11 cellular contexts compared by ENCODE assay signal in the genomic region with DNA sequence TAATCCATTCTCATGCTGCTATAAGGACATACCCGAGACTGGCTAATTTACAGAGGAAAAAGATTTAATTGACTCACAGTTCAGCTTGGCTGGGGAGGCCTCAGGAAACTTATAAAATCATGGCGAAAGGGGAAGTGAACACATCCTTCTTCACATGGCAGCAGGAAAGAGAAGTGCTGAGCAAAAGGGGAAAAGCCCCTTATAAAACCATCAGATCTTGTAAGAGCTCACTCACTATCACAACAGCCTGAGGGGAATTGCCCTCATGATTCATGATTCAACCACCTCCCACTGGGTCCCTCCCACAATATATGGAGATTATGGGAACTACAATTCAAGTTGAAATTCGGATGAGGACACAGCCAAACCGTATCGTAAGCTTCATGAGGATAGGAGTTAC.
DNase-seq lines count a peak whose midpoint lies in the region; ATAC-seq and TF ChIP-seq lines count a peak whose summit lies in the region.
"Had no signal": no experiment of that assay in that cellular context is flagged by ENCODE, and none has a peak within 500 bp of the region (broad histone marks: within the 10 kb centered on the region; RNA-seq: fewer than 3 reads in every experiment).

No MANE protein-coding gene starts in this region.

- H3K4me1 ChIP-seq in RWPE2 (ENCODE audit: insufficient read depth, poor library complexity, severe bottlenecking), result peaks cover 5% of the 10 kb centered on the region

- DNase-seq in HFF-Myc (ENCODE audit: extremely low read depth, low read depth) (no peak), RWPE2 (ENCODE audit: low spot score) (no peak), epithelial cell of prostate (ENCODE audit: low read depth, low spot score) (peak; percentile 87), retinal pigment epithelial cell (ENCODE audit: low read depth) (peak; percentile 34), NCI-H1105 treated with DMSO at 0.1 percent for 48 hours (lab: John Stamatoyannopoulos, UW) (no peak), NK-92 (lab: John Stamatoyannopoulos, UW; ENCODE audit: unreplicated experiment) (no peak), kidney glomerular epithelial cell (lab: John Stamatoyannopoulos, UW) (no peak)
- DNase-seq: left colon, NCI-H446, Peyer's patch had no signal

- no peaks in the 10 kb centered on the region for H3K36me3 ChIP-seq in RWPE2 (ENCODE audit: low read depth)
- H3K36me3 ChIP-seq: Peyer's patch had no signal

- H3K9me3 ChIP-seq in RWPE2 (ENCODE audit: severe bottlenecking), result no peaks in the 10 kb centered on the region
- H3K9me3 ChIP-seq: Peyer's patch had no signal

- peak; percentile 74 for ATAC-seq in RWPE2 (ENCODE audit: low read depth)
- ATAC-seq: left colon had no signal

- TF ChIP-seq CTCF in HFF-Myc (IDR thresholded peaks at IDR 0.05; ENCODE audit: low read depth, low read length, missing control alignments) (no peak), RWPE2 (IDR thresholded peaks at IDR 0.05; ENCODE audit: poor library complexity, severe bottlenecking) (no peak), retinal pigment epithelial cell (conservative IDR thresholded peaks at IDR 0.05; ENCODE audit: low read depth, low read length) (no peak)

- peak overlapping the region; percentile 10 for H3K4me3 ChIP-seq in HFF-Myc (replicated peaks; ENCODE audit: low read depth, low read length)
- H3K4me3 ChIP-seq in RWPE2 (ENCODE audit: severe bottlenecking), result no peak overlapping the region
- no peak overlapping the region for H3K4me3 ChIP-seq in retinal pigment epithelial cell (ENCODE audit: low read length)
- H3K4me3 ChIP-seq: coronary artery, Peyer's patch had no signal

- no peaks in the 10 kb centered on the region for H3K27me3 ChIP-seq in RWPE2 (ENCODE audit: insufficient read depth, poor library complexity, severe bottlenecking)

- H3K27ac ChIP-seq in RWPE2 (ENCODE audit: poor library complexity, severe bottlenecking), result peak overlapping the region; percentile 48
- H3K27ac ChIP-seq in epithelial cell of prostate, result peak overlapping the region; percentile 84
- H3K27ac ChIP-seq: coronary artery, Peyer's patch had no signal

Comparison
In these comparisons a context has a peak if more than half of its experiments do, and no peak if none do; other contexts are left out.
1. DNase-seq: peak in epithelial cell of prostate (single experiment) and retinal pigment epithelial cell (single experiment); none in HFF-Myc (single experiment), RWPE2 (single experiment), NCI-H1105 treated with DMSO at 0.1 percent for 48 hours (single experiment), NK-92 (single experiment) and kidney glomerular epithelial cell (single experiment).